9 cellular contexts compared by ENCODE assay signal in genomic region chr2:84938194-84938879, GRCh38. TPM values are rescaled to one million over a fixed set of nuclear protein-coding genes. Genes with fewer than 3 reads are reported as not detected.
DNase-seq lines count a peak whose midpoint lies in the region; ATAC-seq lines count a peak whose summit lies in the region.
"Had no signal": no experiment of that assay in that cellular context is flagged by ENCODE, and none has a peak within 500 bp of the region (broad histone marks: within the 10 kb centered on the region; RNA-seq: fewer than 3 reads in every experiment).

No MANE protein-coding gene starts in this region.

- intact Hi-C loops in activated CD4-positive, alpha-beta T cell treated with anti-CD3 and anti-CD28 coated beads for 36 hours (cut with DNase I, micrococcal nuclease), result loop anchor here (1.0 to 5.0 kb wide), 9 partner anchors 8 to 121 kb away; no protein-coding TSS in a partner anchor

- H2BK15ac ChIP-seq in mesendoderm (replicated peaks; ENCODE audit: low read depth), result no peak overlapping the region

- H3K18ac ChIP-seq in mesendoderm (ENCODE audit: low read length), result no peak overlapping the region

- H3K9ac ChIP-seq in mesendoderm (ENCODE audit: low read length), result no peak overlapping the region

- H3K27me3 Mint-ChIP-seq in activated CD4-positive, alpha-beta T cell treated with anti-CD3 and anti-CD28 coated beads for 36 hours, result no peaks in the 10 kb centered on the region

- peaks cover 3% of the 10 kb centered on the region for H3K4me1 ChIP-seq in mesendoderm (ENCODE audit: control insufficient read depth, low read depth, low read length)

- H3K79me1 ChIP-seq in mesendoderm (ENCODE audit: low read length), result no peaks in the 10 kb centered on the region

- POLR2A ChIA-PET in activated CD4-positive, alpha-beta T cell treated with anti-CD3 and anti-CD28 coated beads for 36 hours (lab: Charles Lee), result interaction anchor here (0.6 to 1.6 kb wide), 9 partner anchors 8 to 92 kb away, joined by 3 to 11 read pairs (median 4); no protein-coding TSS in a partner anchor

- no peak overlapping the region for H2BK5ac ChIP-seq in mesendoderm (ENCODE audit: low read length)

- H3K27ac Mint-ChIP-seq in activated CD4-positive, alpha-beta T cell treated with anti-CD3 and anti-CD28 coated beads for 36 hours, result peak overlapping the region; percentile 98

- H2BK120ac ChIP-seq in mesendoderm (ENCODE audit: low read depth, low read length), result no peak overlapping the region

- no peak overlapping the region for H3K27ac ChIP-seq in mesendoderm (ENCODE audit: low read depth, low read length)
- H3K27ac ChIP-seq: VCaP had no signal

- peaks cover 59% of the 10 kb centered on the region for H3K4me1 Mint-ChIP-seq in activated CD4-positive, alpha-beta T cell treated with anti-CD3 and anti-CD28 coated beads for 36 hours

- H3K79me2 ChIP-seq in mesendoderm (ENCODE audit: control insufficient read depth, insufficient read depth, low read length), result no peaks in the 10 kb centered on the region

- CTCF ChIA-PET in activated CD4-positive, alpha-beta T cell treated with anti-CD3 and anti-CD28 coated beads for 36 hours (lab: Charles Lee), result interaction anchor here (0.6 to 4.6 kb wide), 6 partner anchors 8 to 346 kb away, joined by 3 to 29 read pairs (median 8); no protein-coding TSS in a partner anchor

- no peak overlapping the region for H3K23ac ChIP-seq in mesendoderm (ENCODE audit: low read length)

- H3K56ac ChIP-seq in mesendoderm (ENCODE audit: low read length), result no peak overlapping the region

- H3K9me3 Mint-ChIP-seq in activated CD4-positive, alpha-beta T cell treated with anti-CD3 and anti-CD28 coated beads for 36 hours (ENCODE audit: low read depth), result no peaks in the 10 kb centered on the region

- DNase-seq in activated CD4-positive, alpha-beta T cell treated with anti-CD3 and anti-CD28 coated beads for 36 hours, result peak; percentile 80
- DNase-seq in activated CD4-positive, alpha-beta T cell treated with anti-CD3 and anti-CD28 coated beads for 1 hour, result no peak
- peak; percentile 40 for DNase-seq in activated T-cell treated with anti-CD3 and anti-CD28 coated beads for 48 hours (ENCODE audit: low read depth)
- DNase-seq in stimulated activated CD4-positive, alpha-beta T cell treated with anti-CD3 and anti-CD28 coated beads, Interleukin-4, amount 100 ng/mL, for 1 hour, result peak; percentile 47
- DNase-seq in mesendoderm, result no peak
- DNase-seq in NCI-H2196 treated with DMSO at 0.1 percent for 48 hours (lab: John Stamatoyannopoulos, UW; ENCODE audit: unreplicated experiment), result no peak
- no peak for DNase-seq in 8988T

- no peak overlapping the region for H3K4ac ChIP-seq in mesendoderm (ENCODE audit: low read depth, low read length)

- no peak overlapping the region for H3K4me2 ChIP-seq in mesendoderm (ENCODE audit: low read length)

- peak overlapping the region; percentile 67 for H3K4me3 Mint-ChIP-seq in activated CD4-positive, alpha-beta T cell treated with anti-CD3 and anti-CD28 coated beads for 36 hours

- no peak overlapping the region for H4K5ac ChIP-seq in mesendoderm (ENCODE audit: low read length)

- H2AK5ac ChIP-seq in mesendoderm (ENCODE audit: low read length), result no peak overlapping the region

- H3K36me3 Mint-ChIP-seq in activated CD4-positive, alpha-beta T cell treated with anti-CD3 and anti-CD28 coated beads for 36 hours (ENCODE audit: low read depth), result peaks cover 8% of the 10 kb centered on the region

- H3K27me3 ChIP-seq in mesendoderm (ENCODE audit: insufficient read depth, low read length, poor library complexity), result no peaks in the 10 kb centered on the region

- no peaks in the 10 kb centered on the region for H3K36me3 ChIP-seq in mesendoderm (ENCODE audit: control insufficient read depth, insufficient read depth, low read length)

- no peak overlapping the region for H3K4me3 ChIP-seq in mesendoderm (ENCODE audit: low read length)

- WGBS in mesendoderm (ENCODE audit: extremely low coverage, insufficient coverage, low lambda C conversion rate), result no CpG with 5 or more reads among the region's 5 CpGs

- ATAC-seq in activated CD4-positive, alpha-beta T cell treated with anti-CD3 and anti-CD28 coated beads for 36 hours, result peak; percentile 64
- ATAC-seq in HG03521 (IDR thresholded peaks at IDR 0.05; ENCODE audit: unreplicated experiment), result peak; percentile 31

- H4K8ac ChIP-seq in mesendoderm (ENCODE audit: low read depth, low read length), result no peak overlapping the region

RNA-seq across cellular contexts. Expression of gene KCMF1, which starts 32.6 kb away (rescaled TPM):
- 10 to 100 TPM; 78.1 to 98.5 TPM for total RNA-seq in activated CD4-positive, alpha-beta T cell treated with anti-CD3 and anti-CD28 coated beads for 36 hours
- 63.4 TPM for polyA plus RNA-seq in mesendoderm (2013, experiment 1 of 2)
- 66.6 TPM for polyA plus RNA-seq in mesendoderm (2013, experiment 2 of 2)

RNA-seq across cellular contexts. Expression of gene TMSB10, which starts 32.9 kb away (rescaled TPM):
- 1,000 to 10,000 TPM; 2,345 to 2,742 TPM for total RNA-seq in activated CD4-positive, alpha-beta T cell treated with anti-CD3 and anti-CD28 coated beads for 36 hours
- 1,538 TPM for polyA plus RNA-seq in mesendoderm (2013, experiment 1 of 2)
- 1,586 TPM for polyA plus RNA-seq in mesendoderm (2013, experiment 2 of 2)

RNA-seq across cellular contexts. Expression of gene TRABD2A, which starts 57.5 kb away (rescaled TPM):
- total RNA-seq in activated CD4-positive, alpha-beta T cell treated with anti-CD3 and anti-CD28 coated beads for 36 hours, result 10 to 100 TPM; 37.2 to 42.2 TPM
- polyA plus RNA-seq in mesendoderm (2013, experiment 1 of 2), result 13.4 TPM
- polyA plus RNA-seq in mesendoderm (2013, experiment 2 of 2), result 14.1 TPM

Comparison
In these comparisons a context has a peak if more than half of its experiments do, and no peak if none do; other contexts are left out.
1. DNase-seq: peak in activated CD4-positive, alpha-beta T cell treated with anti-CD3 and anti-CD28 coated beads for 36 hours (single experiment), activated T-cell treated with anti-CD3 and anti-CD28 coated beads for 48 hours (single experiment) and stimulated activated CD4-positive, alpha-beta T cell treated with anti-CD3 and anti-CD28 coated beads, Interleukin-4, amount 100 ng/mL, for 1 hour (single experiment); none in activated CD4-positive, alpha-beta T cell treated with anti-CD3 and anti-CD28 coated beads for 1 hour (single experiment), mesendoderm (single experiment), NCI-H2196 treated with DMSO at 0.1 percent for 48 hours (single experiment) and 8988T (single experiment).